ENCODE assay signal across 15 cellular contexts in genomic region chr1:214541206-214541605, GRCh38. TPM values are rescaled to one million over a fixed set of nuclear protein-coding genes. Genes with fewer than 3 reads are reported as not detected.
DNase-seq lines count a peak whose midpoint lies in the region; ATAC-seq and TF ChIP-seq lines count a peak whose summit lies in the region.
"Had no signal": no experiment of that assay in that cellular context is flagged by ENCODE, and none has a peak within 500 bp of the region (broad histone marks: within the 10 kb centered on the region; RNA-seq: fewer than 3 reads in every experiment).

No MANE protein-coding gene starts in this region.

- no peak overlapping the region for H3K4me2 ChIP-seq in mammary epithelial cell (ENCODE audit: insufficient read depth, low read depth, low read length)

- peaks cover 40% of the 10 kb centered on the region for H3K4me1 ChIP-seq in mammary epithelial cell (ENCODE audit: insufficient read depth, low read length)
- peaks cover 21% of the 10 kb centered on the region for H3K4me1 ChIP-seq in stomach smooth muscle (ENCODE audit: control insufficient read depth, insufficient read depth, low read length)

- intact Hi-C loops in mammary epithelial cell (cut with micrococcal nuclease) = no loop called here

- H3K9ac ChIP-seq in mammary epithelial cell (ENCODE audit: insufficient read depth, low read length) (no peak overlapping the region), stomach smooth muscle (ENCODE audit: low read length in 2 of 2) (no peak overlapping the region)

- H3K4me1 Mint-ChIP-seq in nephron progenitor cell = peaks cover 76% of the 10 kb centered on the region
- H3K4me1 Mint-ChIP-seq in immature natural killer cell = no peaks in the 10 kb centered on the region
- H3K4me1 Mint-ChIP-seq: IgD-negative memory B cell had no signal

- TF ChIP-seq CTCF in mammary epithelial cell (conservative IDR thresholded peaks at IDR 0.05 in 1 of 2, IDR thresholded peaks at IDR 0.05 in 1 of 2; ENCODE audit: extremely low read depth in 1 of 2, insufficient read depth in 1 of 2, low read depth in 1 of 2, low read length in 2 of 2) = no peak
- no peak for TF ChIP-seq CTCF in nephron progenitor cell (IDR thresholded peaks at IDR 0.05)

- CTCF ChIA-PET in mammary epithelial cell (lab: Charles Lee; ENCODE audit: low non-redundant PET) = no interaction called here

- peaks cover 25% of the 10 kb centered on the region for H4K20me1 ChIP-seq in mammary epithelial cell (ENCODE audit: insufficient read depth, low read length)

- H3K36me3 ChIP-seq in mammary epithelial cell (ENCODE audit: insufficient read depth, low read length) (peaks cover 9% of the 10 kb centered on the region), stomach smooth muscle (ENCODE audit: control insufficient read depth in 2 of 2, insufficient read depth in 2 of 2, low read length in 2 of 2) (no peaks in the 10 kb centered on the region)

- H3K27ac Mint-ChIP-seq in nephron progenitor cell (peak overlapping the region; percentile 49), immature natural killer cell (no peak overlapping the region)
- H3K27ac Mint-ChIP-seq: CD8-positive, alpha-beta T cell; IgD-negative memory B cell had no signal

- in situ Hi-C loops in mammary epithelial cell (cut with MboI; ENCODE audit: low sequenced_read_pairs in 2 of 2) = no loop called here

- peak overlapping the region; percentile 22 for H3K27ac ChIP-seq in mammary epithelial cell (ENCODE audit: insufficient read depth, low read depth, low read length)
- H3K27ac ChIP-seq in stomach smooth muscle (ENCODE audit: low read length) = peak overlapping the region; percentile 53

- H3K4me3 ChIP-seq in mammary epithelial cell (replicated peaks in 1 of 3; ENCODE audit: insufficient read depth in 1 of 3, low read depth in 2 of 3, low read length in 3 of 3) (no peak overlapping the region), stomach smooth muscle (ENCODE audit: low read length in 2 of 2) (no peak overlapping the region)

- peak; percentile 49 for DNase-seq in NCI-H69 (lab: John Stamatoyannopoulos, UW)
- no peak for DNase-seq in mammary epithelial cell
- DNase-seq in nephron progenitor cell = no peak
- DNase-seq in immature natural killer cell = no peak
- DNase-seq in AG08395 (ENCODE audit: low spot score) = no peak
- DNase-seq: CD8-positive, alpha-beta T cell; DMS79; Kasumi-1; NCI-H1105; NCI-H2171; NCI-H446 treated with DMSO at 0.1 percent for 48 hours; NCI-H748 treated with DMSO at 0.1 percent for 48 hours had no signal

- H3K79me2 ChIP-seq in mammary epithelial cell (ENCODE audit: insufficient read depth, low read length) = peaks cover 98% of the 10 kb centered on the region

- H3K27me3 ChIP-seq in mammary epithelial cell (ENCODE audit: insufficient read depth, low read length) (no peaks in the 10 kb centered on the region), stomach smooth muscle (ENCODE audit: control insufficient read depth in 1 of 2, insufficient read depth in 2 of 2, low read length in 2 of 2) (no peaks in the 10 kb centered on the region)

- H3K27me3 Mint-ChIP-seq in nephron progenitor cell (ENCODE audit: low read depth, poor library complexity) = no peaks in the 10 kb centered on the region
- peaks cover 0 to 9% (median 3%) of the 10 kb centered on the region in 3 donors for H3K27me3 Mint-ChIP-seq in immature natural killer cell (ENCODE audit: low read depth in 3 of 3)

- H3K9me3 ChIP-seq in mammary epithelial cell (replicated peaks; ENCODE audit: insufficient read depth, low read length) (no peaks in the 10 kb centered on the region), stomach smooth muscle (ENCODE audit: control insufficient read depth in 2 of 2, low read length in 2 of 2) (no peaks in the 10 kb centered on the region)

- no peak for ATAC-seq in HG03139 (IDR thresholded peaks at IDR 0.05; ENCODE audit: unreplicated experiment)
- ATAC-seq: CD8-positive, alpha-beta T cell had no signal

- no peaks in the 10 kb centered on the region for H3K9me3 Mint-ChIP-seq in nephron progenitor cell
- peaks cover 0 to 2% (median 0%) of the 10 kb centered on the region in 6 donors for H3K9me3 Mint-ChIP-seq in immature natural killer cell
- H3K9me3 Mint-ChIP-seq: CD8-positive, alpha-beta T cell; IgD-negative memory B cell had no signal

- peaks cover 15% of the 10 kb centered on the region for H3K36me3 Mint-ChIP-seq in nephron progenitor cell (ENCODE audit: low read depth)
- H3K36me3 Mint-ChIP-seq in immature natural killer cell = no peaks in the 10 kb centered on the region
- H3K36me3 Mint-ChIP-seq: CD8-positive, alpha-beta T cell; IgD-negative memory B cell had no signal

- dilution Hi-C loops in mammary epithelial cell (cut with HindIII; ENCODE audit: low sequenced_read_pairs) = loop anchor here (5.0 kb wide), 1 partner anchor 179 kb away; no protein-coding TSS in a partner anchor

- H3K4me3 Mint-ChIP-seq in nephron progenitor cell = no peak overlapping the region
- no peak overlapping the region for H3K4me3 Mint-ChIP-seq in immature natural killer cell
- H3K4me3 Mint-ChIP-seq: CD8-positive, alpha-beta T cell; IgD-negative memory B cell had no signal

- WGBS in mammary epithelial cell (ENCODE audit: low coverage, missing lambda C conversion rate) = 91% methylated on average over 2 of the region's 2 CpGs

- H2AFZ ChIP-seq in mammary epithelial cell (ENCODE audit: low read depth, low read length) = no peak overlapping the region

- BruUV-seq in mammary epithelial cell (replicated peaks; lab: Mats Ljungman, UMichigan) = no TSS peak

RNA-seq across cellular contexts. Expression of gene PTPN14, which starts 10.2 kb away (rescaled TPM):
- 100 to 1,000 TPM; 152 to 157 TPM for total RNA-seq in mammary epithelial cell
- polyA plus RNA-seq in mammary epithelial cell (52.9 TPM), immature natural killer cell (under 1 TPM in 1 of 3 donors, not detected in 2; 0.04 TPM)
- polyA minus RNA-seq in mammary epithelial cell = 116 TPM
- total RNA-seq: CD8-positive, alpha-beta T cell had no signal

Comparison
In these comparisons a context has a peak if more than half of its experiments do, and no peak if none do; other contexts are left out.
1. RNA of gene PTPN14, which starts 10.2 kb away (polyA plus RNA-seq): 52.9 TPM in mammary epithelial cell (single experiment); 0.04 TPM in immature natural killer cell; every median in the first group is over 10 times any median in the second.